8 cellular contexts compared by ENCODE assay signal in genomic region chr6:3356056-3356823, GRCh38.
A peak's percentile ranks its signal among the peaks of the same experiment; 100 is the strongest.
DNase-seq lines count a peak whose midpoint lies in the region; ATAC-seq lines count a peak whose summit lies in the region.

No MANE protein-coding gene starts in this region.

- no peaks in the 10 kb centered on the region for H3K79me2 ChIP-seq in ACC112 (ENCODE audit: control insufficient read depth, insufficient read depth, low read length, unreplicated experiment)

- peaks cover 42% of the 10 kb centered on the region for H3K27me3 Mint-ChIP-seq in activated CD8-positive, alpha-beta memory T cell treated with anti-CD3 and anti-CD28 coated beads, Interleukin-2, amount 10 ng/mL, durations not matched to agents 7 days and 5 days

- H3K36me3 ChIP-seq in ACC112 (ENCODE audit: insufficient read depth, low read length) (no peaks in the 10 kb centered on the region), mucosa of stomach (ENCODE audit: control insufficient read depth, insufficient read depth, low read length) (no peaks in the 10 kb centered on the region)

- ATAC-seq in GM18517 (IDR thresholded peaks at IDR 0.05; ENCODE audit: unreplicated experiment) = peak; percentile 67
- peak; percentile 86 for ATAC-seq in HG03108 (IDR thresholded peaks at IDR 0.05; ENCODE audit: unreplicated experiment)
- peak; percentile 58 for ATAC-seq in activated CD8-positive, alpha-beta memory T cell treated with anti-CD3 and anti-CD28 coated beads, Interleukin-2, amount 10 ng/mL, durations not matched to agents 7 days and 5 days

- peak overlapping the region; percentile 89 for H3K27ac ChIP-seq in ACC112 (ENCODE audit: low read depth, low read length)

- H3K4me3 ChIP-seq in ACC112 (ENCODE audit: low read depth, low read length) (peak overlapping the region; percentile 76), mucosa of stomach (ENCODE audit: low read length) (peak overlapping the region; percentile 31)

- H3K27ac Mint-ChIP-seq in activated CD8-positive, alpha-beta memory T cell treated with anti-CD3 and anti-CD28 coated beads, Interleukin-2, amount 10 ng/mL, durations not matched to agents 7 days and 5 days = no peak overlapping the region

- H3K9me3 ChIP-seq in mucosa of stomach (ENCODE audit: control insufficient read depth, low read length) = no peaks in the 10 kb centered on the region

- peak overlapping the region; percentile 56 for H3K4me3 Mint-ChIP-seq in activated CD8-positive, alpha-beta memory T cell treated with anti-CD3 and anti-CD28 coated beads, Interleukin-2, amount 10 ng/mL, durations not matched to agents 7 days and 5 days

- peak overlapping the region; percentile 63 for H2AFZ ChIP-seq in ACC112 (ENCODE audit: low read length, unreplicated experiment)

- peak overlapping the region; percentile 42 for H3K9ac ChIP-seq in mucosa of stomach (ENCODE audit: low read length)

- H3K9me3 Mint-ChIP-seq in activated CD8-positive, alpha-beta memory T cell treated with anti-CD3 and anti-CD28 coated beads, Interleukin-2, amount 10 ng/mL, durations not matched to agents 7 days and 5 days (ENCODE audit: low read depth) = no peaks in the 10 kb centered on the region

- H3K4me1 Mint-ChIP-seq in activated CD8-positive, alpha-beta memory T cell treated with anti-CD3 and anti-CD28 coated beads, Interleukin-2, amount 10 ng/mL, durations not matched to agents 7 days and 5 days = peaks cover 10% of the 10 kb centered on the region

- H3K4me1 ChIP-seq in ACC112 (ENCODE audit: control insufficient read depth, insufficient read depth, low read length, unreplicated experiment) (peaks cover 18% of the 10 kb centered on the region), mucosa of stomach (ENCODE audit: control insufficient read depth, insufficient read depth, low read length) (peaks cover 61% of the 10 kb centered on the region)

- H3K27me3 ChIP-seq in ACC112 (ENCODE audit: insufficient read depth, low read length) (no peaks in the 10 kb centered on the region), mucosa of stomach (ENCODE audit: control insufficient read depth, insufficient read depth, low read length) (no peaks in the 10 kb centered on the region)

- CTCF ChIA-PET in activated CD8-positive, alpha-beta memory T cell treated with anti-CD3 and anti-CD28 coated beads, Interleukin-2, amount 10 ng/mL, durations not matched to agents 7 days and 5 days (lab: Charles Lee) = no interaction called here

- no peaks in the 10 kb centered on the region for H3K36me3 Mint-ChIP-seq in activated CD8-positive, alpha-beta memory T cell treated with anti-CD3 and anti-CD28 coated beads, Interleukin-2, amount 10 ng/mL, durations not matched to agents 7 days and 5 days

- DNase-seq in NCI-H748 (lab: John Stamatoyannopoulos, UW; ENCODE audit: unreplicated experiment) = peak; percentile 60
- no peak for DNase-seq in activated CD8-positive, alpha-beta memory T cell treated with anti-CD3 and anti-CD28 coated beads, Interleukin-2, amount 10 ng/mL, durations not matched to agents 7 days and 5 days
- DNase-seq in epidermal melanocyte (ENCODE audit: insufficient read length, low spot score) = peak; percentile 56
- peak; percentile 2 to 27 for DNase-seq in stimulated activated CD8-positive, alpha-beta memory T cell treated with anti-CD3 and anti-CD28 coated beads, Interleukin-7, amount 100 ng/mL, for 48 hours (ENCODE audit: extremely low read depth in 1 of 2, low read depth in 1 of 2)
